Comparison of ENCODE assay signal across 13 cellular contexts in the genomic region with DNA sequence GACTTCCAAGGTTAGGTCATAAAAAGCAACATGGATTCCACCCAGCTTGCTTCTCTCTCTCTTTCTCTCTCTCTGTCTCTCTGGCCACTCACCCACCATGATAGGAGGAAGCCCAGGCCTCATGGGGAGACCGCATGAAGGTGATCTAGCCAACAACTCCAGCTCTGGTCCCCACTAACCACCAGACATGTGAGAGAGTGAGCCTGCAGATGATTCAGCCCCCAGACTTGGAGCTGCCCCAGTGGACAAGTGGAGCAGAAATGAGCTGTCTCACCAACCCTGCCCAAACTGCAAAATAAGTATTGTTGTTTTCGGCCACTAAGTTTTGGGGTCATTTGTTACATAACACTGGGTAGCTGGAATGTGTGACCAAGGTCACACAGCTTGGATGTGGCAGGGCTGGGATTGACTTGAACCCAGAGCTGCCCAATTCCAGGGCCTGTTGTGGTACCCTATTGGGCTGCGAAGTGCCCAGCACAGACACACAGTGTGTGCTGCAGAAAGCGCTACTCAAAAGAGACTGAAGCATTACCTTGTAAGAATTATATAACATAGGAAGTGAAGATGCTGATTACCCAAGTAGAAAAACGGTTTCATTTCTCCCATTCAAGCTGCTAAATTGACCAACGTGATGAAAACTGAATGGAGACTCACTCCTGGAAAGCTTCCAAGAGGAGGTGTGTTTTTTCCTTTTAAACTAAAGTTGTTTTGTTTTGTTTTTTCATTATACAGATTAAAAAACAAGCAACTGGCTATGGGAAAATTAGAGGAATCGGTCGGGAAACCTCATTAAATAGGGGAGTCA. TPM values are rescaled to one million over a fixed set of nuclear protein-coding genes. Genes with fewer than 3 reads are reported as not detected.
DNase-seq lines count a peak whose midpoint lies in the region; ATAC-seq and TF ChIP-seq lines count a peak whose summit lies in the region.
"Had no signal": no experiment of that assay in that cellular context is flagged by ENCODE, and none has a peak within 500 bp of the region (broad histone marks: within the 10 kb centered on the region; RNA-seq: fewer than 3 reads in every experiment).

No MANE protein-coding gene starts in this region.

- no peaks in the 10 kb centered on the region for H3F3A ChIP-seq in DOHH2 (ENCODE audit: control insufficient read depth, insufficient read depth)

- TF ChIP-seq CTCF in DOHH2 (IDR thresholded peaks at IDR 0.05; ENCODE audit: low read depth, low read length, poor library complexity, severe bottlenecking) (no peak), adrenal gland (IDR thresholded peaks at IDR 0.05) (no peak), GM13976 (IDR thresholded peaks at IDR 0.05; ENCODE audit: borderline replicate concordance, control extremely low read depth, extremely low read depth, insufficient read depth, missing control alignments) (no peak), GM10266 (IDR thresholded peaks at IDR 0.05; ENCODE audit: control insufficient read depth, insufficient read depth, low read depth, missing control alignments) (no peak)

- H3K4me2 ChIP-seq in DOHH2 (ENCODE audit: low read length), result peak overlapping the region; percentile 55

- intact Hi-C loops in adrenal gland (cut with DNase I), result loop anchor here in 1 of 2 donors (10.0 kb wide), 1 partner anchor 52 kb away; no protein-coding TSS in a partner anchor

- H3K4me1 ChIP-seq in DOHH2 (ENCODE audit: control insufficient read depth, low read length) (peaks cover 37% of the 10 kb centered on the region), adrenal gland (replicated peaks in 1 of 2) (peaks cover 13% of the 10 kb centered on the region in 2 donors)

- peak overlapping the region in 7 of 8 donors; percentile 12 to 86 (median 70) for H3K4me3 Mint-ChIP-seq in naive B cell

- no peaks in the 10 kb centered on the region for H4K20me1 ChIP-seq in DOHH2 (ENCODE audit: control insufficient read depth, insufficient read depth, low read depth, low read length)

- H3K27ac ChIP-seq in DOHH2 (ENCODE audit: low read depth, low read length) (0 out of 2 replicates have a peak overlapping the region, but pooled peaks have one; percentile 11), adrenal gland (peak overlapping the region in 3 of 5 donors; percentile 49 to 76 (median 70))
- H3K27ac ChIP-seq: VCaP had no signal

- no peaks in the 10 kb centered on the region for H3K36me3 Mint-ChIP-seq in naive B cell

- in situ Hi-C loops in GM13976 (cut with MboI; ENCODE audit: low sequenced_read_pairs, unreplicated experiment), result no loop called here

- 45 to 58% (median 52%) methylated on average over 8 of the region's 8 CpGs for WGBS in adrenal gland, 4 donors

- H3K4me3 ChIP-seq in DOHH2 (ENCODE audit: low read length) (peak overlapping the region; percentile 19; the same call in 1 of the 2 replicates), adrenal gland (no peak overlapping the region)
- H3K4me3 ChIP-seq: mucosa of descending colon had no signal

- no peaks in the 10 kb centered on the region for H3K36me3 ChIP-seq in DOHH2 (ENCODE audit: control insufficient read depth, low read length)
- no peaks in the 10 kb centered on the region for H3K36me3 ChIP-seq in adrenal gland (replicated peaks in 1 of 2)

- DNase-seq in HT1080 (ENCODE audit: low read depth) (peak; percentile 41), adrenal gland (peak in 4 of 7 donors; percentile 65 to 79 (median 70)), naive B cell (peak; percentile 48), inferior parietal cortex (ENCODE audit: extremely low spot score) (no peak), GM13976 (ENCODE audit: low spot score) (no peak), GM10266 (ENCODE audit: extremely low spot score) (no peak)
- DNase-seq in activated CD4-positive, CD25-positive, alpha-beta regulatory T cell treated with anti-CD3 and anti-CD28 coated beads, Interleukin-2, amount 50 U/mL, for 72 hours, result no peak
- DNase-seq: activated T-cell treated with anti-CD3 and anti-CD28 coated beads, Interleukin-2, amount 50 U/mL, for 1 hour; Calu3; mucosa of descending colon; NCI-H2171 treated with DMSO at 0.1 percent for 48 hours had no signal

- peak in 1 of 2 donors; percentile 8 for TF ChIP-seq POLR2A in adrenal gland (IDR thresholded peaks at IDR 0.05)

- peak; percentile 30 to 32 for ATAC-seq in naive B cell (ENCODE audit: low read depth in 2 of 2)
- ATAC-seq: mucosa of descending colon had no signal

- H3K9me2 ChIP-seq in DOHH2 (replicated peaks; ENCODE audit: control insufficient read depth, low read length), result no peaks in the 10 kb centered on the region

- H3K27me3 ChIP-seq in DOHH2 (ENCODE audit: control insufficient read depth, low read length) (peaks cover 8% of the 10 kb centered on the region; the same call in 1 of the 2 replicates), adrenal gland (no peaks in the 10 kb centered on the region)

- no peaks in the 10 kb centered on the region for H3K9me3 Mint-ChIP-seq in naive B cell

- H3K9me3 ChIP-seq in DOHH2 (ENCODE audit: control insufficient read depth, insufficient read depth, low read length) (no peaks in the 10 kb centered on the region), adrenal gland (replicated peaks in 1 of 3) (no peaks in the 10 kb centered on the region)
- H3K9me3 ChIP-seq: mucosa of descending colon had no signal

- peaks cover 28 to 32% (median 32%) of the 10 kb centered on the region in 3 donors for H3K4me1 Mint-ChIP-seq in naive B cell

- H3K79me2 ChIP-seq in DOHH2 (ENCODE audit: control insufficient read depth, low read length), result peaks cover 6% of the 10 kb centered on the region

- H3K27me3 Mint-ChIP-seq in naive B cell, result no peaks in the 10 kb centered on the region

- H3K27ac Mint-ChIP-seq in naive B cell, result peak overlapping the region; percentile 56 to 95 (median 83)

RNA-seq across cellular contexts. Expression of gene TLDC2, which starts 9.1 kb away (rescaled TPM):
- total RNA-seq in HT1080 (2014; rRNA removed; shearing (Covaris generic)), result not detected in 2 replicates
- polyA plus RNA-seq in HT1080 (2015; cell fraction: cytosol; rRNA removed), result not detected in 2 replicates
- polyA plus RNA-seq in HT1080 (2015; cell fraction: nucleus; rRNA removed), result 0.26 TPM in 1 of 2 replicates, not detected in the other
- total RNA-seq in adrenal gland, result under 1 TPM in 1 of 8 donors, not detected in 7; 0.29 TPM
- polyA plus RNA-seq in adrenal gland, result under 1 TPM in 2 of 3 donors, not detected in 1; 0.10 to 0.22 TPM
- polyA plus RNA-seq in naive B cell (ENCODE audit: low read depth in 6 of 6), result under 1 TPM in 1 of 6 donors, not detected in 5; 0.27 TPM

Comparison
In these comparisons a context has a peak if more than half of its experiments do, and no peak if none do; other contexts are left out.
1. DNase-seq: peak in HT1080 (single experiment), adrenal gland (4 of 7) and naive B cell (single experiment); none in activated CD4-positive, CD25-positive, alpha-beta regulatory T cell treated with anti-CD3 and anti-CD28 coated beads, Interleukin-2, amount 50 U/mL, for 72 hours (single experiment), inferior parietal cortex (single experiment), GM13976 (single experiment) and GM10266 (single experiment).